In the genomic region with DNA sequence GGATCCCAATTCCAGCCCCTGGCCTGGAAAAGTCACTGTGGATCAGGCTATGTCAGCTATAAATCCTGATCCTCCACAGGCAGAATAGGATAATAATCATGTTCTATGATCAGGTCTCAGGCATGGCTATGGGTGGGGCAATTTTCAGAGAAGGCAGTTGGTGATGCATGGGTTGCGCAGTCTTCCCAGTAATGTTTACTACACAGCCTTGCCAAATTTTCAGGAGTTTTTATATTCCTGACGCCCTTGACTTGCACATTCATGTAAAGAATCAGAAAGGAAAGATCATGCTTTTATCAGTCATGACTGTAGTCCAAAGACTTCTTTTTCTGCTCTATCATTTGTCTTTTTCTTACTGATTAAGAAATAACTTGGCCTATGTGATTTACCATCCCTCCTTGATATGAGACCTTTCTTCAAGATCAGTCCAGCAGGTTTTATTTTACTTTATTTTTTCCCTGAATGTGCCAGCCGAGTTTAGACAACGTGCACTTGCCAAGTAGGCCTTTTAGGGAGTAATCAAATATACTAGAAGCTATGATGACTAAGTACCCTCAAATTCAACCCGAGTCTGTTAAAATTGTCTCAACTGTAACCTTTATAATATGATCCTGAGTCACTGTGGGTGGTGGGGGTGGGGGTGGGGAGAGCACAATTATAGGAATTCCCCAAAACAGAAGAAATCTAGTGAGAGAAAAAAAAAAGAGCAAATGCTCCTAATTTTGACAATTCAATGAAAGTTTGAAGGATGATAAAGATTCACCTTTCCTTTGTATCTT, we compare ENCODE assay signal across 9 cellular contexts. TPM values are rescaled to one million over a fixed set of nuclear protein-coding genes. Genes with fewer than 3 reads are reported as not detected.
A peak's percentile ranks its signal among the peaks of the same experiment; 100 is the strongest.
DNase-seq lines count a peak whose midpoint lies in the region; ATAC-seq and TF ChIP-seq lines count a peak whose summit lies in the region.
"Had no signal": no experiment of that assay in that cellular context is flagged by ENCODE, and none has a peak within 500 bp of the region (broad histone marks: within the 10 kb centered on the region; RNA-seq: fewer than 3 reads in every experiment).

No MANE protein-coding gene starts in this region.

- peak; percentile 47 for ATAC-seq in PC-3
- no peak for ATAC-seq in naive thymus-derived CD8-positive, alpha-beta T cell
- no peak for ATAC-seq in HG02610 (IDR thresholded peaks at IDR 0.05; ENCODE audit: unreplicated experiment)

- peaks cover 0 to 3% (median 0%) of the 10 kb centered on the region in 5 donors for H3K27me3 Mint-ChIP-seq in naive thymus-derived CD8-positive, alpha-beta T cell

- H3K79me2 ChIP-seq in PC-3 (ENCODE audit: low read length), result no peaks in the 10 kb centered on the region

- H3K9me3 ChIP-seq in PC-3 (ENCODE audit: low read length) (no peaks in the 10 kb centered on the region), esophagus muscularis mucosa (no peaks in the 10 kb centered on the region)

- TF ChIP-seq CTCF in PC-3 (conservative IDR thresholded peaks at IDR 0.05; ENCODE audit: low read depth, low read length), result no peak
- no peak for TF ChIP-seq CTCF in esophagus muscularis mucosa (IDR thresholded peaks at IDR 0.05)

- intact Hi-C loops in PC-3 (cut with micrococcal nuclease), result no loop called here
- intact Hi-C loops in esophagus muscularis mucosa (cut with DNase I), result no loop called here

- no peaks in the 10 kb centered on the region for H4K20me1 ChIP-seq in PC-3 (ENCODE audit: low read length)

- H3K9ac ChIP-seq in PC-3 (ENCODE audit: low read length), result peak overlapping the region; percentile 76

- peak overlapping the region; percentile 65 for H2AFZ ChIP-seq in PC-3 (ENCODE audit: low read length)

- H3K4me3 Mint-ChIP-seq in naive thymus-derived CD8-positive, alpha-beta T cell, result no peak overlapping the region

- H3K9me3 Mint-ChIP-seq in naive thymus-derived CD8-positive, alpha-beta T cell, result no peaks in the 10 kb centered on the region

- H3K27me3 ChIP-seq in PC-3 (ENCODE audit: low read length) (no peaks in the 10 kb centered on the region), esophagus muscularis mucosa (no peaks in the 10 kb centered on the region)

- no peak for TF ChIP-seq EP300 in esophagus muscularis mucosa (IDR thresholded peaks at IDR 0.05)

- H3K36me3 Mint-ChIP-seq in naive thymus-derived CD8-positive, alpha-beta T cell, result no peaks in the 10 kb centered on the region

- H3K4me2 ChIP-seq in PC-3 (ENCODE audit: low read length), result peak overlapping the region; percentile 79

- no peaks in the 10 kb centered on the region for H3K9me2 ChIP-seq in PC-3 (replicated peaks; ENCODE audit: low read length)

- POLR2A ChIA-PET in PC-3 (lab: Charles Lee; ENCODE audit: unreplicated experiment), result no interaction called here
- POLR2A ChIA-PET in naive thymus-derived CD8-positive, alpha-beta T cell (lab: Charles Lee), result interaction anchor here (0.7 kb wide), 1 partner anchor 66 kb away, joined by 3 read pairs; no protein-coding TSS in a partner anchor

- H3K36me3 ChIP-seq in PC-3 (ENCODE audit: low read depth, low read length) (no peaks in the 10 kb centered on the region), esophagus muscularis mucosa (no peaks in the 10 kb centered on the region)

- CTCF ChIA-PET in PC-3 (lab: Charles Lee), result interaction anchor here (0.6 to 1.6 kb wide), 3 partner anchors 17 to 195 kb away, joined by 4 to 5 read pairs (median 5); no protein-coding TSS in a partner anchor

- peak overlapping the region in 1 of 10 donors; percentile 9 for H3K27ac Mint-ChIP-seq in naive thymus-derived CD8-positive, alpha-beta T cell

- no peaks in the 10 kb centered on the region for H3F3A ChIP-seq in PC-3 (ENCODE audit: low read length, unreplicated experiment)

- H3K4me1 Mint-ChIP-seq in naive thymus-derived CD8-positive, alpha-beta T cell, result peaks cover 4 to 54% (median 24%) of the 10 kb centered on the region in 4 donors

- WGBS in esophagus muscularis mucosa, result 30% methylated on average over 5 of the region's 5 CpGs

- H3K4me3 ChIP-seq in PC-3 (ENCODE audit: low read length) (peak overlapping the region; percentile 44; the same call in 1 of the 2 replicates), esophagus muscularis mucosa (no peak overlapping the region), skeletal muscle cell (ENCODE audit: low read depth, low read length) (no peak overlapping the region)

- no TSS peak for BruUV-seq in PC-3 (replicated peaks; lab: Mats Ljungman, UMichigan)

- H3K4me1 ChIP-seq in PC-3 (ENCODE audit: insufficient read depth, low read length) (peaks cover 57% of the 10 kb centered on the region), esophagus muscularis mucosa (peaks cover 30 to 56% (median 51%) of the 10 kb centered on the region in 4 donors)

- DNase-seq in GM03348 (ENCODE audit: low spot score) (peak; percentile 62), PC-3 (peak; percentile 86), esophagus muscularis mucosa (ENCODE audit: extremely low spot score) (no peak), skeletal muscle cell (ENCODE audit: low read depth) (peak; percentile 67), DMS53 (lab: John Stamatoyannopoulos, UW) (no peak), NCI-H2081 treated with DMSO at 0.1 percent for 48 hours (lab: John Stamatoyannopoulos, UW) (no peak)
- DNase-seq in naive thymus-derived CD8-positive, alpha-beta T cell, result no peak
- DNase-seq: cortex of kidney had no signal

- H3K27ac ChIP-seq in PC-3 (ENCODE audit: low read length) (peak overlapping the region; percentile 98), esophagus muscularis mucosa (replicated peaks in 1 of 4) (peak overlapping the region; percentile 52 to 76 (median 71))

- TF ChIP-seq POLR2A in esophagus muscularis mucosa (IDR thresholded peaks at IDR 0.05; ENCODE audit: low read depth), result no peak

RNA-seq across cellular contexts. Expression of gene ARL4A, which starts 31.9 kb away (rescaled TPM):
- total RNA-seq in PC-3 (2014; rRNA removed) (23.7 and 25.1 TPM in 2 replicates), esophagus muscularis mucosa (10 to 100 TPM; 34.9 to 62.3 (median 52.4) TPM)
- 1 to 10 TPM; 7.0 to 7.1 TPM for total RNA-seq in naive thymus-derived CD8-positive, alpha-beta T cell
- 10 to 100 TPM; 16.9 to 23.7 (median 20.6) TPM for polyA plus RNA-seq in naive thymus-derived CD8-positive, alpha-beta T cell

Comparison
In these comparisons a context has a peak if more than half of its experiments do, and no peak if none do; other contexts are left out.
1. DNase-seq: peak in GM03348 (single experiment), PC-3 (single experiment) and skeletal muscle cell (single experiment); none in esophagus muscularis mucosa (single experiment), naive thymus-derived CD8-positive, alpha-beta T cell (0 of 10), DMS53 (single experiment) and NCI-H2081 treated with DMSO at 0.1 percent for 48 hours (single experiment).